ENCODE assay signal across 23 cellular contexts in the genomic region with DNA sequence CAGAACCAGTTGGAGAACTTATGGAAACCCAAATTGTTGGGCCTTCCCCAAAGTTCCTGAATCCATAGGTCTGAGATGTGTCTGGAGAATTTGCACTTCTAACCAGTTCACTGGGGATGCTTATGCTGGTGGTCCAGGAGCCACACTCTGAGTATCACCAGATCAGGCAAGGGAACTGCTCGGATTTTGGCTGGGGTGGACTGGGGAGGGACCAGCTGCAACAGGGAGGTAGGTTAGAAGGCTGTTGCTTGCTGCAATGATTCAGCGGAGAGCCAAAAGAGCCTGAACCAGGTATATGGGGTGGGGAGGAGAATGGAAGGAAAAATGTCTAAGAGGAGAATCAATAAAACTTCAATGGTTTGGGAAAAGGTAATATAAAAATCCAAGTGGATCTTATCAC.
"Had no signal": no experiment of that assay in that cellular context is flagged by ENCODE, and none has a peak within 500 bp of the region (broad histone marks: within the 10 kb centered on the region; RNA-seq: fewer than 3 reads in every experiment).

No MANE protein-coding gene starts in this region.

- H3K36me3 ChIP-seq: colonic mucosa, esophagus squamous epithelium, gastrocnemius medialis, gastroesophageal sphincter, heart left ventricle had no signal

- H3K27ac Mint-ChIP-seq: dendritic cell treated with granulocyte-macrophage colony-stimulating factor and Interleukin-4, amounts not matched to agents 40 ng/mL and 50 ng/mL, for 4 days; effector memory CD8-positive, alpha-beta T cell; endodermal cell had no signal

- H3K4me1 ChIP-seq: colonic mucosa, esophagus squamous epithelium, foreskin keratinocyte, gastroesophageal sphincter had no signal

- H3K27ac ChIP-seq: colonic mucosa, coronary artery, dorsolateral prefrontal cortex, epithelial cell of prostate, esophagus squamous epithelium, foreskin keratinocyte, gastrocnemius medialis, gastroesophageal sphincter, heart left ventricle had no signal

- DNase-seq: colonic mucosa; cortex of kidney; dermis blood vessel endothelial cell; dorsolateral prefrontal cortex; effector CD4-positive, alpha-beta T cell; effector CD8-positive, alpha-beta T cell; effector memory CD4-positive, alpha-beta T cell; effector memory CD8-positive, alpha-beta T cell; erythroblast; esophagus squamous epithelium; foreskin fibroblast; foreskin keratinocyte; foreskin melanocyte; gastrocnemius medialis; glutamatergic neuron; head of caudate nucleus; heart left ventricle had no signal

- ATAC-seq: effector memory CD8-positive, alpha-beta T cell; esophagus mucosa; foreskin keratinocyte; gastrocnemius medialis; gastroesophageal sphincter; heart left ventricle had no signal

- H3K4me1 Mint-ChIP-seq: endodermal cell had no signal

- H3K4me3 Mint-ChIP-seq: dendritic cell treated with granulocyte-macrophage colony-stimulating factor and Interleukin-4, amounts not matched to agents 40 ng/mL and 50 ng/mL, for 4 days; effector memory CD8-positive, alpha-beta T cell; endodermal cell had no signal

- H3K27me3 ChIP-seq: colonic mucosa, dorsolateral prefrontal cortex, foreskin keratinocyte, gastrocnemius medialis, gastroesophageal sphincter, heart left ventricle had no signal

- H3K27me3 Mint-ChIP-seq: dendritic cell treated with granulocyte-macrophage colony-stimulating factor and Interleukin-4, amounts not matched to agents 40 ng/mL and 50 ng/mL, for 4 days had no signal

- H3K9me3 Mint-ChIP-seq: dendritic cell treated with granulocyte-macrophage colony-stimulating factor and Interleukin-4, amounts not matched to agents 40 ng/mL and 50 ng/mL, for 4 days; effector memory CD8-positive, alpha-beta T cell had no signal

- H3K9me3 ChIP-seq: colonic mucosa, esophagus squamous epithelium, gastrocnemius medialis, gastroesophageal sphincter, heart left ventricle had no signal

- H3K4me3 ChIP-seq: colonic mucosa, coronary artery, dorsolateral prefrontal cortex, esophagus squamous epithelium, gastrocnemius medialis, gastroesophageal sphincter, heart left ventricle had no signal
